29 cellular contexts compared by ENCODE assay signal in the genomic region with DNA sequence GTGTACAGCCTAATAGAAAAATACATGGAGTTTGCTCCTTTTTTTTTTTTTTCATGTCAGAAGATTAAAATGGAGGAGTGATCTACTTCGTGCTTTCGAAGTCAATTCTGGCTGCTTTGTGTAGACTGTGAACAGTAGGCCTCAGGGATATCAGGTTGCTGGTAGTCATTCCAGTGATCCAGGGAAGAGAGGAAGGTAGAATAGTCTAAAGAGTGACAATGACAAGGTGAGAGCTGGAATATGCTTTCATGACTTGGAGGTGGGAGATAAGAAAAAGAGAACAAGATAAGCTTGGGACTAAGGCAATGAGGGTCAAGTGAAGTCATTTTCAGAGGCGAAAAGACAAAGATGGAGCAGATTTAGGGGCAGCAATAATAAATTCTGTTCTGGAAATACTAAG.
"Had no signal": no experiment of that assay in that cellular context is flagged by ENCODE, and none has a peak within 500 bp of the region (broad histone marks: within the 10 kb centered on the region; RNA-seq: fewer than 3 reads in every experiment).

No MANE protein-coding gene starts in this region.

- H3K9me3 ChIP-seq: colonic mucosa, esophagus muscularis mucosa, esophagus squamous epithelium, gastrocnemius medialis, gastroesophageal sphincter, heart left ventricle had no signal

- H3K79me2 ChIP-seq: hepatocyte had no signal

- FAIRE-seq: colon, endometrium, endothelial cell of umbilical vein, frontal cortex had no signal

- H2AFZ ChIP-seq: hepatocyte had no signal

- H3K27ac ChIP-seq: colonic mucosa, coronary artery, dorsolateral prefrontal cortex, epithelial cell of prostate, esophagus muscularis mucosa, esophagus squamous epithelium, foreskin keratinocyte, gastrocnemius medialis, gastroesophageal sphincter, heart left ventricle, heart right ventricle, hepatocyte had no signal

- DNase-seq: colonic mucosa; cortex of kidney; dermis blood vessel endothelial cell; dorsolateral prefrontal cortex; effector CD4-positive, alpha-beta T cell; effector CD8-positive, alpha-beta T cell; effector memory CD4-positive, alpha-beta T cell; effector memory CD8-positive, alpha-beta T cell; endodermal cell; erythroblast; esophagus squamous epithelium; foreskin fibroblast; foreskin keratinocyte; foreskin melanocyte; gastrocnemius medialis; glutamatergic neuron; head of caudate nucleus; heart left ventricle; heart right ventricle had no signal

- H3K4me1 ChIP-seq: colonic mucosa, esophagus muscularis mucosa, esophagus squamous epithelium, foreskin keratinocyte, gastrocnemius medialis, gastroesophageal sphincter, heart left ventricle, heart right ventricle had no signal

- H3K27me3 ChIP-seq: colonic mucosa, esophagus muscularis mucosa, esophagus squamous epithelium, foreskin keratinocyte, gastrocnemius medialis, gastroesophageal sphincter, heart left ventricle, heart right ventricle, hepatocyte had no signal

- H3K36me3 ChIP-seq: colonic mucosa, esophagus muscularis mucosa, esophagus squamous epithelium, gastrocnemius medialis, gastroesophageal sphincter, heart left ventricle, heart right ventricle had no signal

- H3K4me3 ChIP-seq: colonic mucosa, coronary artery, dorsolateral prefrontal cortex, esophagus muscularis mucosa, esophagus squamous epithelium, gastrocnemius medialis, gastroesophageal sphincter, heart left ventricle, heart right ventricle, hepatocyte had no signal

- ATAC-seq: effector memory CD8-positive, alpha-beta T cell; esophagus mucosa; foreskin keratinocyte; gastrocnemius medialis; gastroesophageal sphincter; heart left ventricle; heart right ventricle had no signal

- H3K4me2 ChIP-seq: hepatocyte had no signal
